In genomic region chr3:184250167-184250828, GRCh38 we compare ENCODE assay signal across 9 cellular contexts. TPM values are rescaled to one million over a fixed set of nuclear protein-coding genes. Genes with fewer than 3 reads are reported as not detected.
DNase-seq lines count a peak whose midpoint lies in the region; ATAC-seq and TF ChIP-seq lines count a peak whose summit lies in the region.
"Had no signal": no experiment of that assay in that cellular context is flagged by ENCODE, and none has a peak within 500 bp of the region (broad histone marks: within the 10 kb centered on the region; RNA-seq: fewer than 3 reads in every experiment).

No MANE protein-coding gene starts in this region.

- DNase-seq in CD8-positive, alpha-beta memory T cell = peak; percentile 79 to 91 (median 85)
- DNase-seq in HPDE6-E6E7 (ENCODE audit: extremely low spot score) (peak; percentile 88), NCI-H82 treated with DMSO at 0.1 percent for 48 hours (lab: John Stamatoyannopoulos, UW; ENCODE audit: unreplicated experiment) (peak; percentile 95), mesothelial cell of epicardium (ENCODE audit: low spot score in 2 of 2, unreplicated experiment in 2 of 2) (peak; percentile 60 to 91)
- DNase-seq in activated CD8-positive, alpha-beta T cell treated with anti-CD3 and anti-CD28 coated beads, Interleukin-2, amount 10 ng/mL, durations not matched to agents 7 days and 5 days = peak; percentile 94
- DNase-seq in stimulated activated CD8-positive, alpha-beta memory T cell treated with anti-CD3 and anti-CD28 coated beads, Interleukin-15, amount 100 ng/mL, for 24 hours (ENCODE audit: low read depth) = peak; percentile 63

- peaks cover 10% of the 10 kb centered on the region for H3K4me1 ChIP-seq in CD8-positive, alpha-beta memory T cell (ENCODE audit: insufficient read depth, low read length)
- H3K4me1 ChIP-seq in endocrine pancreas (ENCODE audit: control insufficient read depth, insufficient read depth, low read length) = no peaks in the 10 kb centered on the region

- peak overlapping the region; percentile 56 for H3K9ac ChIP-seq in endocrine pancreas (ENCODE audit: control insufficient read depth, insufficient read depth, low read length)

- H3K4me3 ChIP-seq in CD8-positive, alpha-beta memory T cell (ENCODE audit: low read length) = peak overlapping the region; percentile 94
- peak overlapping the region; percentile 15 for H3K4me3 ChIP-seq in endocrine pancreas (ENCODE audit: control insufficient read depth, insufficient read depth, low read length)

- ATAC-seq in GM19468 (IDR thresholded peaks at IDR 0.05; ENCODE audit: extremely low read depth, unreplicated experiment) = peak; percentile 30
- ATAC-seq in activated CD8-positive, alpha-beta T cell treated with anti-CD3 and anti-CD28 coated beads, Interleukin-2, amount 10 ng/mL, durations not matched to agents 7 days and 5 days = peak; percentile 71

- peaks cover 12 to 26% (median 18%) of the 10 kb centered on the region in 3 donors for H3K4me1 Mint-ChIP-seq in CD8-positive, alpha-beta memory T cell
- H3K4me1 Mint-ChIP-seq in activated CD8-positive, alpha-beta T cell treated with anti-CD3 and anti-CD28 coated beads, Interleukin-2, amount 10 ng/mL, durations not matched to agents 7 days and 5 days (ENCODE audit: low read depth) = peaks cover 12% of the 10 kb centered on the region
- peaks cover 9% of the 10 kb centered on the region for H3K4me1 Mint-ChIP-seq in mesothelial cell of epicardium

- peaks cover 2% of the 10 kb centered on the region for H3K36me3 ChIP-seq in CD8-positive, alpha-beta memory T cell (ENCODE audit: insufficient read depth, low read length)
- no peaks in the 10 kb centered on the region for H3K36me3 ChIP-seq in endocrine pancreas (ENCODE audit: control insufficient read depth, insufficient read depth, low read length)

- H3K4me3 Mint-ChIP-seq in CD8-positive, alpha-beta memory T cell = peak overlapping the region; percentile 92 to 98 (median 96)
- peak overlapping the region; percentile 82 for H3K4me3 Mint-ChIP-seq in activated CD8-positive, alpha-beta T cell treated with anti-CD3 and anti-CD28 coated beads, Interleukin-2, amount 10 ng/mL, durations not matched to agents 7 days and 5 days
- peak overlapping the region; percentile 97 for H3K4me3 Mint-ChIP-seq in mesothelial cell of epicardium

- CTCF ChIA-PET in CD8-positive, alpha-beta memory T cell (lab: Charles Lee) = interaction anchor here (0.6 to 1.9 kb wide), 23 partner anchors 8 to 366 kb away, joined by 3 to 36 read pairs (median 4); partner anchors contain the start of genes ABCF3, AP2M1, CAMK2N2 and EIF2B5
- CTCF ChIA-PET in activated CD8-positive, alpha-beta T cell treated with anti-CD3 and anti-CD28 coated beads, Interleukin-2, amount 10 ng/mL, durations not matched to agents 7 days and 5 days (lab: Charles Lee) = interaction anchor here (0.7 to 2.7 kb wide), 27 partner anchors 9 to 448 kb away, joined by 3 to 45 read pairs (median 4); partner anchors contain the start of genes ABCF3, DVL3, EIF2B5 and PARL

- peak; percentile 75 for TF ChIP-seq CTCF in mesothelial cell of epicardium (IDR thresholded peaks at IDR 0.05; ENCODE audit: unreplicated experiment)

- POLR2A ChIA-PET in CD8-positive, alpha-beta memory T cell (lab: Charles Lee) = interaction anchor here (0.6 kb wide), 1 partner anchor 116 kb away, joined by 3 read pairs; no protein-coding TSS in a partner anchor
- POLR2A ChIA-PET in activated CD8-positive, alpha-beta T cell treated with anti-CD3 and anti-CD28 coated beads, Interleukin-2, amount 10 ng/mL, durations not matched to agents 7 days and 5 days (lab: Charles Lee) = interaction anchor here (0.6 to 0.9 kb wide), 2 partner anchors 23 to 64 kb away, joined by 3 to 5 read pairs; partner anchors contain the start of gene ABCF3

- no peaks in the 10 kb centered on the region for H3K27me3 Mint-ChIP-seq in CD8-positive, alpha-beta memory T cell
- H3K27me3 Mint-ChIP-seq in activated CD8-positive, alpha-beta T cell treated with anti-CD3 and anti-CD28 coated beads, Interleukin-2, amount 10 ng/mL, durations not matched to agents 7 days and 5 days (ENCODE audit: low read depth) = no peaks in the 10 kb centered on the region
- no peaks in the 10 kb centered on the region for H3K27me3 Mint-ChIP-seq in mesothelial cell of epicardium (ENCODE audit: low read depth)

- H3K27me3 ChIP-seq in CD8-positive, alpha-beta memory T cell (ENCODE audit: insufficient read depth, low read length, poor library complexity, severe bottlenecking) = no peaks in the 10 kb centered on the region
- no peaks in the 10 kb centered on the region for H3K27me3 ChIP-seq in endocrine pancreas (ENCODE audit: control insufficient read depth, insufficient read depth, low read length)

- H3K27ac ChIP-seq in CD8-positive, alpha-beta memory T cell (ENCODE audit: low read depth, low read length) = peak overlapping the region; percentile 41

- peaks cover 0 to 16% (median 0%) of the 10 kb centered on the region in 3 donors for H3K36me3 Mint-ChIP-seq in CD8-positive, alpha-beta memory T cell
- no peaks in the 10 kb centered on the region for H3K36me3 Mint-ChIP-seq in activated CD8-positive, alpha-beta T cell treated with anti-CD3 and anti-CD28 coated beads, Interleukin-2, amount 10 ng/mL, durations not matched to agents 7 days and 5 days (ENCODE audit: low read depth)
- no peaks in the 10 kb centered on the region for H3K36me3 Mint-ChIP-seq in mesothelial cell of epicardium

- H3K27ac Mint-ChIP-seq in CD8-positive, alpha-beta memory T cell = peak overlapping the region; percentile 86 to 99 (median 94)
- H3K27ac Mint-ChIP-seq in activated CD8-positive, alpha-beta T cell treated with anti-CD3 and anti-CD28 coated beads, Interleukin-2, amount 10 ng/mL, durations not matched to agents 7 days and 5 days = peak overlapping the region; percentile 93
- H3K27ac Mint-ChIP-seq in mesothelial cell of epicardium = peak overlapping the region; percentile 98

- no peaks in the 10 kb centered on the region for H3K9me3 Mint-ChIP-seq in CD8-positive, alpha-beta memory T cell
- no peaks in the 10 kb centered on the region for H3K9me3 Mint-ChIP-seq in activated CD8-positive, alpha-beta T cell treated with anti-CD3 and anti-CD28 coated beads, Interleukin-2, amount 10 ng/mL, durations not matched to agents 7 days and 5 days (ENCODE audit: insufficient read depth)
- H3K9me3 Mint-ChIP-seq in mesothelial cell of epicardium = no peaks in the 10 kb centered on the region

- no peaks in the 10 kb centered on the region for H3K9me3 ChIP-seq in CD8-positive, alpha-beta memory T cell (ENCODE audit: low read length)
- H3K9me3 ChIP-seq in endocrine pancreas (ENCODE audit: control insufficient read depth, low read length) = no peaks in the 10 kb centered on the region

RNA-seq across cellular contexts. Expression of gene EEF1AKMT4, which starts 0.8 kb away (rescaled TPM):
- total RNA-seq in CD8-positive, alpha-beta memory T cell = 10 to 100 TPM; 13.2 to 14.5 TPM
- 5.3 TPM for polyA plus RNA-seq in CD8-positive, alpha-beta memory T cell
- total RNA-seq in activated CD8-positive, alpha-beta T cell treated with anti-CD3 and anti-CD28 coated beads, Interleukin-2, amount 10 ng/mL, durations not matched to agents 7 days and 5 days = 1 to 10 TPM; 4.5 to 4.7 TPM
- 3.8 to 4.9 TPM (median 4.2 TPM) in 3 replicates for total RNA-seq in mesothelial cell of epicardium

RNA-seq across cellular contexts. Expression of gene ALG3, which starts 1.5 kb away (rescaled TPM):
- 10 to 100 TPM; 59.4 to 61.4 TPM for total RNA-seq in CD8-positive, alpha-beta memory T cell
- 73.2 TPM for polyA plus RNA-seq in CD8-positive, alpha-beta memory T cell
- total RNA-seq in activated CD8-positive, alpha-beta T cell treated with anti-CD3 and anti-CD28 coated beads, Interleukin-2, amount 10 ng/mL, durations not matched to agents 7 days and 5 days = 10 to 100 TPM; 38.1 to 43.8 TPM
- 36.0 to 40.9 TPM (median 36.6 TPM) in 3 replicates for total RNA-seq in mesothelial cell of epicardium

RNA-seq across cellular contexts. Expression of gene CAMK2N2, which starts 11.1 kb away (rescaled TPM):
- under 1 TPM; 0.66 to 0.77 TPM for total RNA-seq in CD8-positive, alpha-beta memory T cell
- polyA plus RNA-seq in CD8-positive, alpha-beta memory T cell = not detected
- total RNA-seq in activated CD8-positive, alpha-beta T cell treated with anti-CD3 and anti-CD28 coated beads, Interleukin-2, amount 10 ng/mL, durations not matched to agents 7 days and 5 days = not detected
- 0.16 TPM in 2 of 3 replicates, not detected in the other for total RNA-seq in mesothelial cell of epicardium
- total RNA-seq: subcutaneous adipose tissue had no signal

RNA-seq across cellular contexts. Expression of gene VWA5B2, which starts 20.9 kb away (rescaled TPM):
- total RNA-seq in CD8-positive, alpha-beta memory T cell = under 1 TPM in 1 of 2 experiments, not detected in 1; 0.11 TPM
- not detected for polyA plus RNA-seq in CD8-positive, alpha-beta memory T cell
- not detected for total RNA-seq in activated CD8-positive, alpha-beta T cell treated with anti-CD3 and anti-CD28 coated beads, Interleukin-2, amount 10 ng/mL, durations not matched to agents 7 days and 5 days
- total RNA-seq in mesothelial cell of epicardium = 0.36 to 1.1 TPM (median 0.78 TPM) in 3 replicates
- total RNA-seq: subcutaneous adipose tissue had no signal

RNA-seq across cellular contexts. Expression of gene ECE2, which starts 25.5 kb away (rescaled TPM):
- total RNA-seq in CD8-positive, alpha-beta memory T cell = not detected
- not detected for polyA plus RNA-seq in CD8-positive, alpha-beta memory T cell
- total RNA-seq in activated CD8-positive, alpha-beta T cell treated with anti-CD3 and anti-CD28 coated beads, Interleukin-2, amount 10 ng/mL, durations not matched to agents 7 days and 5 days = not detected
- not detected in 3 replicates for total RNA-seq in mesothelial cell of epicardium
- total RNA-seq: subcutaneous adipose tissue had no signal

Comparison
In these comparisons a context has a peak if more than half of its experiments do, and no peak if none do; other contexts are left out.
1. Peak in every context shown above with its lines: DNase-seq, ATAC-seq, H3K4me3 ChIP-seq and H3K27ac ChIP-seq.